ENCODE assay signal across 9 cellular contexts in genomic region chr9:127769985-127770904, GRCh38. TPM values are rescaled to one million over a fixed set of nuclear protein-coding genes. Genes with fewer than 3 reads are reported as not detected.
DNase-seq lines count a peak whose midpoint lies in the region; ATAC-seq and TF ChIP-seq lines count a peak whose summit lies in the region.
"Had no signal": no experiment of that assay in that cellular context is flagged by ENCODE, and none has a peak within 500 bp of the region (broad histone marks: within the 10 kb centered on the region; RNA-seq: fewer than 3 reads in every experiment).

No MANE protein-coding gene starts in this region.

- H3K4me1 ChIP-seq in HEK293 (ENCODE audit: control insufficient read depth, insufficient read depth, low read length) (no peaks in the 10 kb centered on the region), hepatocyte (ENCODE audit: insufficient read depth) (peaks cover 12% of the 10 kb centered on the region)

- H3K4me2 ChIP-seq in hepatocyte, result peak overlapping the region; percentile 84

- no peak overlapping the region for H2AFZ ChIP-seq in hepatocyte

- TF ChIP-seq CTCF in HEK293 (tag by site-specific recombination; IDR thresholded peaks at IDR 0.05) (no peak), WERI-Rb-1 (IDR thresholded peaks at IDR 0.05; ENCODE audit: low read depth, low read length) (peak; percentile 21; the same call in 1 of the 2 replicates), hepatocyte (IDR thresholded peaks at IDR 0.05; ENCODE audit: poor library complexity) (no peak)

- H3K27me3 ChIP-seq in WERI-Rb-1 (ENCODE audit: insufficient read depth, low read depth, severe bottlenecking) (no peaks in the 10 kb centered on the region), hepatocyte (no peaks in the 10 kb centered on the region)

- 73% methylated on average over 6 of the region's 6 CpGs for WGBS in hepatocyte (ENCODE audit: low lambda C conversion rate, missing lambda C conversion rate)

- DNase-seq in WERI-Rb-1 (no peak), hepatocyte (ENCODE audit: low spot score) (no peak), NCI-H1694 (lab: John Stamatoyannopoulos, UW) (no peak), mesenteric fat pad (ENCODE audit: low spot score) (no peak)

- CTCF ChIA-PET in HEK293 (lab: Yijun Ruan, JAX), result interaction anchor here (0.6 to 3.1 kb wide), 7 partner anchors 14 to 267 kb away, joined by 3 to 14 read pairs (median 4); partner anchors contain the start of genes CDK9 and TOR2A

- POLR2A ChIA-PET in HEK293 (lab: Yijun Ruan, JAX), result interaction anchor here (0.6 to 1.9 kb wide), 13 partner anchors 8 to 155 kb away, joined by 3 to 10 read pairs (median 6); partner anchors contain the start of genes CDK9, ST6GALNAC4 and TOR2A

- H3K9me2 ChIP-seq in hepatocyte (replicated peaks; ENCODE audit: insufficient read depth), result no peaks in the 10 kb centered on the region

- H3K36me3 ChIP-seq in HEK293 (ENCODE audit: control insufficient read depth in 2 of 2, insufficient read depth in 1 of 2, low read length in 2 of 2), result no peaks in the 10 kb centered on the region
- H3K36me3 ChIP-seq in WERI-Rb-1, result no peaks in the 10 kb centered on the region
- H3K36me3 ChIP-seq in hepatocyte (replicated peaks; ENCODE audit: insufficient read depth, low read depth), result no peaks in the 10 kb centered on the region

- H4K20me1 ChIP-seq in hepatocyte (ENCODE audit: insufficient read depth, poor library complexity, severe bottlenecking), result no peaks in the 10 kb centered on the region

- no peaks in the 10 kb centered on the region for H3K9me3 ChIP-seq in HEK293 (ENCODE audit: control insufficient read depth, insufficient read depth, low read depth, low read length)
- H3K9me3 ChIP-seq in WERI-Rb-1 (ENCODE audit: severe bottlenecking), result peaks cover 2% of the 10 kb centered on the region
- H3K9me3 ChIP-seq in hepatocyte (ENCODE audit: low read depth), result no peaks in the 10 kb centered on the region

- ATAC-seq in HG02981 (IDR thresholded peaks at IDR 0.05; ENCODE audit: unreplicated experiment), result no peak
- ATAC-seq in GM21367 (IDR thresholded peaks at IDR 0.05; ENCODE audit: unreplicated experiment), result no peak

- H3K27ac ChIP-seq in HEK293 (ENCODE audit: extremely low read depth, low read depth, low read length), result no peak overlapping the region
- H3K27ac ChIP-seq in WERI-Rb-1, result no peak overlapping the region
- H3K27ac ChIP-seq in hepatocyte, result no peak overlapping the region
- H3K27ac ChIP-seq in skin epidermis, result peak overlapping the region; percentile 14 to 88 (median 76)

- no peaks in the 10 kb centered on the region for H3K79me2 ChIP-seq in hepatocyte

- H3K4me3 ChIP-seq in HEK293 (ENCODE audit: low read depth, low read length), result no peak overlapping the region
- peak overlapping the region; percentile 50 for H3K4me3 ChIP-seq in WERI-Rb-1 (ENCODE audit: low read depth, low read length)
- H3K4me3 ChIP-seq in hepatocyte, result no peak overlapping the region
- H3K4me3 ChIP-seq in skin epidermis, result peak overlapping the region; percentile 41 to 55 (median 45)

TF ChIP-seq in HEK293, 187 proteins besides CTCF, POLR2A, EP300 and RAD21:
- TF ChIP-seq PRDM4 (tag by site-specific recombination; IDR thresholded peaks at IDR 0.05) (no peak), ZNF341 (tag by site-specific recombination; IDR thresholded peaks at IDR 0.05; ENCODE audit: low read depth) (peak; percentile 43; the same call in 1 of the 2 replicates), GLIS1 (tag by site-specific recombination; IDR thresholded peaks at IDR 0.05) (0 out of 2 replicates have a peak, but pooled peaks have one; percentile 11)

RNA-seq across cellular contexts. Expression of gene SH2D3C, which starts 8.2 kb away (rescaled TPM):
- total RNA-seq in hepatocyte (0.23 and 0.96 TPM in 2 replicates), mesenteric fat pad (28.1 TPM)
- 0.89 and 2.2 TPM in 2 replicates for polyA plus RNA-seq in hepatocyte

RNA-seq across cellular contexts. Expression of gene CDK9, which starts 15.6 kb away (rescaled TPM):
- 53.5 and 84.6 TPM in 2 replicates for total RNA-seq in hepatocyte
- 91.4 and 92.3 TPM in 2 replicates for polyA plus RNA-seq in hepatocyte
- total RNA-seq in mesenteric fat pad, result 105 TPM

RNA-seq across cellular contexts. Expression of gene FPGS, which starts 32.4 kb away (rescaled TPM):
- 27.4 and 30.9 TPM in 2 replicates for total RNA-seq in hepatocyte
- 48.5 and 52.2 TPM in 2 replicates for polyA plus RNA-seq in hepatocyte
- total RNA-seq in mesenteric fat pad, result 108 TPM

RNA-seq across cellular contexts. Expression of gene TOR2A, which starts 35.2 kb away (rescaled TPM):
- 16.8 and 17.1 TPM in 2 replicates for total RNA-seq in hepatocyte
- polyA plus RNA-seq in hepatocyte, result 21.3 and 28.8 TPM in 2 replicates
- 8.6 TPM for total RNA-seq in mesenteric fat pad

RNA-seq across cellular contexts. Expression of gene TTC16, which starts 54.4 kb away (rescaled TPM):
- 0.24 TPM in 1 of 2 replicates, not detected in the other for total RNA-seq in hepatocyte
- polyA plus RNA-seq in hepatocyte, result not detected in 2 replicates
- total RNA-seq in mesenteric fat pad, result not detected
- total RNA-seq: RPMI7951 had no signal

Comparison
In these comparisons a context has a peak if more than half of its experiments do, and no peak if none do; other contexts are left out.
1. H3K27ac ChIP-seq: peak in skin epidermis (21 of 21); none in HEK293 (single experiment), WERI-Rb-1 (single experiment) and hepatocyte (single experiment).
2. H3K4me3 ChIP-seq: peak in WERI-Rb-1 (single experiment) and skin epidermis (7 of 7); none in HEK293 (single experiment) and hepatocyte (single experiment).
3. RNA of gene SH2D3C, which starts 8.2 kb away (total RNA-seq): 28.1 TPM in mesenteric fat pad (single experiment); 0.23 to 0.96 TPM in hepatocyte; every median in the first group is over 10 times any median in the second.